In genomic region chr4:87949961-87950360, GRCh38 we compare ENCODE assay signal across 14 cellular contexts. TPM values are rescaled to one million over a fixed set of nuclear protein-coding genes. Genes with fewer than 3 reads are reported as not detected.
A peak's percentile ranks its signal among the peaks of the same experiment; 100 is the strongest.
DNase-seq lines count a peak whose midpoint lies in the region; ATAC-seq and TF ChIP-seq lines count a peak whose summit lies in the region.
"Had no signal": no experiment of that assay in that cellular context is flagged by ENCODE, and none has a peak within 500 bp of the region (broad histone marks: within the 10 kb centered on the region; RNA-seq: fewer than 3 reads in every experiment).

No MANE protein-coding gene starts in this region.

- H4K20me1 ChIP-seq in H9 (ENCODE audit: control insufficient read depth, insufficient read depth, insufficient read length) (no peaks in the 10 kb centered on the region), PC-3 (ENCODE audit: low read length) (no peaks in the 10 kb centered on the region)

- peak overlapping the region in 1 of 3 experiments; percentile 12; a peak in 2 of 7 replicates for H3K27ac Mint-ChIP-seq in H9
- H3K27ac Mint-ChIP-seq in nephron progenitor cell, result no peak overlapping the region
- H3K27ac Mint-ChIP-seq: activated CD4-positive, alpha-beta T cell treated with anti-CD3 and anti-CD28 coated beads, Interleukin-2, amount 10 ng/mL, durations not matched to agents 24 days and 14 days had no signal

- no peak for TF ChIP-seq POLR2A in testis (IDR thresholded peaks at IDR 0.05)

- no peak for ATAC-seq in PC-3
- ATAC-seq: left lobe of liver had no signal

- H3K27ac ChIP-seq in H9 (ENCODE audit: insufficient read length, low read depth, low read length) (no peak overlapping the region), PC-3 (ENCODE audit: low read length) (no peak overlapping the region), testis (no peak overlapping the region)
- H3K27ac ChIP-seq: prostate gland had no signal

- no peak overlapping the region for H4K5ac ChIP-seq in H9 (ENCODE audit: insufficient read length, low read depth, low read length)

- peaks cover 2% of the 10 kb centered on the region; the same call in 1 of the 2 replicates for H3K27me3 Mint-ChIP-seq in H9 (ENCODE audit: low read depth)
- no peaks in the 10 kb centered on the region for H3K27me3 Mint-ChIP-seq in nephron progenitor cell (ENCODE audit: low read depth, poor library complexity)

- peaks cover 7% of the 10 kb centered on the region; the same call in 1 of the 2 replicates for H3K4me1 ChIP-seq in H9 (ENCODE audit: insufficient read depth, low read length)
- H3K4me1 ChIP-seq in PC-3 (ENCODE audit: insufficient read depth, low read length), result no peaks in the 10 kb centered on the region
- H3K4me1 ChIP-seq in testis, result peaks cover 10% of the 10 kb centered on the region
- H3K4me1 ChIP-seq: prostate gland had no signal

- H2BK20ac ChIP-seq in H9 (ENCODE audit: low read depth, low read length, poor library complexity, severe bottlenecking), result no peak overlapping the region

- no peak overlapping the region for H3K14ac ChIP-seq in H9 (ENCODE audit: insufficient read depth, low read length)

- no peak overlapping the region for H2BK12ac ChIP-seq in H9 (ENCODE audit: insufficient read length, low read depth, low read length)

- no peak overlapping the region for H3T11ph ChIP-seq in H9 (ENCODE audit: low read length)

- no peak overlapping the region for H3K4me2 ChIP-seq in H9 (ENCODE audit: insufficient read depth, insufficient read length, low read length)
- H3K4me2 ChIP-seq in PC-3 (ENCODE audit: low read length), result no peak overlapping the region

- TF ChIP-seq CTCF in H9 (conservative IDR thresholded peaks at IDR 0.05) (no peak), PC-3 (conservative IDR thresholded peaks at IDR 0.05; ENCODE audit: low read depth, low read length) (no peak), epithelial cell of esophagus (IDR thresholded peaks at IDR 0.05; ENCODE audit: insufficient read depth, low read depth, low read length, missing control alignments) (no peak), nephron progenitor cell (IDR thresholded peaks at IDR 0.05) (no peak), testis (IDR thresholded peaks at IDR 0.05) (no peak)

- no peak overlapping the region for H2BK15ac ChIP-seq in H9 (ENCODE audit: low read depth, low read length)

- no peak overlapping the region for H4K8ac ChIP-seq in H9 (replicated peaks; ENCODE audit: insufficient read length, low read depth, low read length)

- CTCF ChIA-PET in PC-3 (lab: Charles Lee), result no interaction called here

- BruUV-seq in PC-3 (replicated peaks; lab: Mats Ljungman, UMichigan), result no TSS peak

- no peak overlapping the region for H3K4me3 Mint-ChIP-seq in H9
- H3K4me3 Mint-ChIP-seq in nephron progenitor cell, result peak overlapping the region; percentile 19
- H3K4me3 Mint-ChIP-seq: activated CD4-positive, alpha-beta T cell treated with anti-CD3 and anti-CD28 coated beads, Interleukin-2, amount 10 ng/mL, durations not matched to agents 24 days and 14 days had no signal

- H3K9me3 ChIP-seq in H9 (ENCODE audit: control insufficient read depth, low read depth, low read length) (no peaks in the 10 kb centered on the region), PC-3 (ENCODE audit: low read length) (no peaks in the 10 kb centered on the region), testis (no peaks in the 10 kb centered on the region)
- H3K9me3 ChIP-seq: prostate gland, tibial nerve had no signal

- H3K4me3 ChIP-seq in PC-3 (ENCODE audit: low read length) (no peak overlapping the region), epithelial cell of esophagus (ENCODE audit: low read length) (no peak overlapping the region), testis (no peak overlapping the region)
- H3K4me3 ChIP-seq: prostate gland, tibial nerve had no signal

- POLR2A ChIA-PET in PC-3 (lab: Charles Lee; ENCODE audit: unreplicated experiment), result no interaction called here

- intact Hi-C loops in PC-3 (cut with micrococcal nuclease), result no loop called here
- intact Hi-C loops in testis (cut with DNase I; ENCODE audit: low total_unique reads), result no loop called here

- H3F3A ChIP-seq in PC-3 (ENCODE audit: low read length, unreplicated experiment), result no peaks in the 10 kb centered on the region

- H3K4me1 Mint-ChIP-seq in H9 (peaks cover 24 to 26% of the 10 kb centered on the region in 2 experiments), nephron progenitor cell (peaks cover 16% of the 10 kb centered on the region)
- H3K4me1 Mint-ChIP-seq: activated CD4-positive, alpha-beta T cell treated with anti-CD3 and anti-CD28 coated beads, Interleukin-2, amount 10 ng/mL, durations not matched to agents 24 days and 14 days had no signal

- H3K9me2 ChIP-seq in PC-3 (replicated peaks; ENCODE audit: low read length), result no peaks in the 10 kb centered on the region

- H3K9me3 Mint-ChIP-seq in H9 (no peaks in the 10 kb centered on the region), nephron progenitor cell (no peaks in the 10 kb centered on the region)
- H3K9me3 Mint-ChIP-seq: activated CD4-positive, alpha-beta T cell treated with anti-CD3 and anti-CD28 coated beads, Interleukin-2, amount 10 ng/mL, durations not matched to agents 24 days and 14 days had no signal

- H2BK5ac ChIP-seq in H9 (ENCODE audit: insufficient read length, low read length), result no peak overlapping the region

- no peaks in the 10 kb centered on the region for H3K79me1 ChIP-seq in H9 (ENCODE audit: insufficient read depth, low read depth, low read length, poor library complexity, severe bottlenecking)

- peak overlapping the region; percentile 50 for H3K18ac ChIP-seq in H9 (ENCODE audit: insufficient read length, low read depth, low read length)

- H3K36me3 ChIP-seq in PC-3 (ENCODE audit: low read depth, low read length), result no peaks in the 10 kb centered on the region
- no peaks in the 10 kb centered on the region for H3K36me3 ChIP-seq in testis (ENCODE audit: low read depth, missing control alignments)
- H3K36me3 ChIP-seq: prostate gland, tibial nerve had no signal

- H3K36me3 Mint-ChIP-seq in H9 (ENCODE audit: insufficient read depth in 1 of 3, low read depth in 3 of 3) (no peaks in the 10 kb centered on the region; a peak in 1 of 7 replicates), nephron progenitor cell (ENCODE audit: low read depth) (no peaks in the 10 kb centered on the region)

- no peaks in the 10 kb centered on the region for H3K27me3 ChIP-seq in H9 (ENCODE audit: insufficient read depth, low read length)
- 0 out of 2 replicates have a peak, but pooled peaks cover 4% of the 10 kb centered on the region for H3K27me3 ChIP-seq in PC-3 (ENCODE audit: low read length)
- no peaks in the 10 kb centered on the region for H3K27me3 ChIP-seq in testis
- H3K27me3 ChIP-seq: tibial nerve had no signal

- WGBS in H9 (ENCODE audit: extremely low coverage, insufficient read length, low lambda C conversion rate), result no CpG with 5 or more reads among the region's 1 CpG
- 42 to 63% methylated on average over 1 of the region's 1 CpG for WGBS in testis, 2 donors

- H4K91ac ChIP-seq in H9 (ENCODE audit: insufficient read length, low read depth, low read length), result no peak overlapping the region

- no peak overlapping the region for H2BK120ac ChIP-seq in H9 (ENCODE audit: low read depth, low read length, poor library complexity, severe bottlenecking)

- H3K9ac ChIP-seq in H9 (ENCODE audit: extremely low read depth, insufficient read length, low read length) (no peak overlapping the region), PC-3 (ENCODE audit: low read length) (no peak overlapping the region)

- no peak overlapping the region for H3K56ac ChIP-seq in H9 (ENCODE audit: insufficient read length, low read depth, low read length)

- no peak overlapping the region for H3K23ac ChIP-seq in H9 (ENCODE audit: insufficient read length, low read depth, low read length)

- DNase-seq in H9, result no peak
- peak; percentile 18 for DNase-seq in PC-3
- peak; percentile 33 for DNase-seq in epithelial cell of esophagus (ENCODE audit: low read depth)
- DNase-seq in nephron progenitor cell, result peak; percentile 19
- no peak for DNase-seq in pons (ENCODE audit: low spot score)
- DNase-seq in NCI-H1417 treated with DMSO at 0.1 percent for 48 hours (lab: John Stamatoyannopoulos, UW), result no peak
- DNase-seq in testis, result no peak
- DNase-seq in middle frontal gyrus (ENCODE audit: extremely low spot score, low spot score), result no peak
- DNase-seq: activated CD4-positive, alpha-beta T cell treated with anti-CD3 and anti-CD28 coated beads, Interleukin-2, amount 10 ng/mL, durations not matched to agents 24 days and 14 days; activated naive CD4-positive, alpha-beta T cell treated with Interleukin-2 at 50 U/mL for 16 hours; KG1 had no signal

- no peaks in the 10 kb centered on the region for H3K23me2 ChIP-seq in H9 (ENCODE audit: insufficient read length, low read depth, low read length, poor library complexity, severe bottlenecking)

- no peak overlapping the region for H3K4ac ChIP-seq in H9 (ENCODE audit: low read depth, low read length)

- H3K79me2 ChIP-seq in H9 (ENCODE audit: insufficient read depth, low read length), result no peaks in the 10 kb centered on the region
- H3K79me2 ChIP-seq in PC-3 (ENCODE audit: low read length), result no peaks in the 10 kb centered on the region

- H2AFZ ChIP-seq in H9 (ENCODE audit: low read length) (no peak overlapping the region), PC-3 (ENCODE audit: low read length) (no peak overlapping the region)

- no peak overlapping the region for H2AK5ac ChIP-seq in H9 (ENCODE audit: insufficient read length, low read length)

RNA-seq across cellular contexts. Expression of gene SPP1, which starts 25.6 kb away (rescaled TPM):
- total RNA-seq in H9 (2021) (13.2 and 15.5 TPM in 2 replicates), PC-3 (2014; rRNA removed) (not detected in 2 replicates), testis (10 to 100 TPM in 1 of 2 donors, 1 to 10 TPM in 1; 5.0 to 71.7 TPM)
- 30.2 TPM for polyA plus RNA-seq in testis (ENCODE audit: insufficient read depth, low read depth, low replicate concordance)

RNA-seq across cellular contexts. Expression of gene PKD2, which starts 57.5 kb away (rescaled TPM):
- total RNA-seq in H9 (2021) (35.7 and 38.4 TPM in 2 replicates), PC-3 (2014; rRNA removed) (12.9 and 14.9 TPM in 2 replicates), testis (10 to 100 TPM; 24.6 to 52.8 TPM)
- 18.7 TPM for polyA plus RNA-seq in testis (ENCODE audit: insufficient read depth, low read depth, low replicate concordance)

Comparison
In these comparisons a context has a peak if more than half of its experiments do, and no peak if none do; other contexts are left out.
1. DNase-seq: peak in PC-3 (single experiment), epithelial cell of esophagus (single experiment) and nephron progenitor cell (single experiment); none in H9 (single experiment), pons (single experiment), NCI-H1417 treated with DMSO at 0.1 percent for 48 hours (single experiment), testis (single experiment) and middle frontal gyrus (single experiment).